ENCODE assay signal across 11 cellular contexts in the genomic region with DNA sequence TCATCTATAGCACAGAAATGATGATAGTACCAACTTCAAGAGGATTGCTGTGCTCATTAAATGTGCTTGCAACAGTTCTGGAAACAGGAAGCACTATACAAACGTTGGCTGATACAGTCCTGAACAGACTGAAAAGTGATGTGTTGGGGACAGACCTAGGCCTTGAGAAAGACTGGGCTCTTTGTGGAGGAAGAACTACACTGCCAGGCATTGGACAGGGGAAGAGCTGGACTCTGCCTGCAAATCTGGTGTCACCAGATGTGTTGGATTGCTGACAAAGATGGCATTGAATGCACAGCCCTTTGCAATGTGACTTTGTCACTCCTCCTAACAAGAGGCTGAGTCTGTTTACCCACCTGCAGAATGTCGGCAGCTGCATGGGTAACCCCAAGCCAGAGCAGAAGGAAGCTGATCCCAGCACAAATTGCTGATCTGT. TPM values are rescaled to one million over a fixed set of nuclear protein-coding genes. Genes with fewer than 3 reads are reported as not detected.
A peak's percentile ranks its signal among the peaks of the same experiment; 100 is the strongest.
DNase-seq lines count a peak whose midpoint lies in the region; ATAC-seq and TF ChIP-seq lines count a peak whose summit lies in the region.
"Had no signal": no experiment of that assay in that cellular context is flagged by ENCODE, and none has a peak within 500 bp of the region (broad histone marks: within the 10 kb centered on the region; RNA-seq: fewer than 3 reads in every experiment).

No MANE protein-coding gene starts in this region.

- H3K36me3 ChIP-seq in right atrium auricular region (no peaks in the 10 kb centered on the region), upper lobe of right lung (no peaks in the 10 kb centered on the region)
- H3K36me3 ChIP-seq: MG63 had no signal

- ATAC-seq in left ventricle myocardium superior, result peak; percentile 30
- peak; percentile 80 for ATAC-seq in upper lobe of right lung

- TF ChIP-seq CTCF in right atrium auricular region (IDR thresholded peaks at IDR 0.05) (no peak), upper lobe of right lung (IDR thresholded peaks at IDR 0.05) (no peak)

- H3K4me1 ChIP-seq in right atrium auricular region, result peaks cover 0 to 5% of the 10 kb centered on the region in 2 donors
- H3K4me1 ChIP-seq in upper lobe of right lung, result peaks cover 30% of the 10 kb centered on the region

- H3K9me3 ChIP-seq in right atrium auricular region, result no peaks in the 10 kb centered on the region
- H3K9me3 ChIP-seq in upper lobe of right lung, result no peaks in the 10 kb centered on the region

- no peaks in the 10 kb centered on the region for H3K27me3 ChIP-seq in right atrium auricular region
- no peaks in the 10 kb centered on the region for H3K27me3 ChIP-seq in upper lobe of right lung
- H3K27me3 ChIP-seq: MG63 had no signal

- H3K4me3 ChIP-seq in right atrium auricular region (no peak overlapping the region), upper lobe of right lung (no peak overlapping the region)
- H3K4me3 ChIP-seq: MG63 had no signal

- H3K27ac ChIP-seq in right atrium auricular region, result no peak overlapping the region
- H3K27ac ChIP-seq in upper lobe of right lung, result no peak overlapping the region

- intact Hi-C loops in left ventricle myocardium superior (cut with micrococcal nuclease) (no loop called here), upper lobe of right lung (cut with DNase I) (no loop called here)

- DNase-seq in left ventricle myocardium superior, result no peak
- DNase-seq in right atrium auricular region (ENCODE audit: low spot score), result no peak
- peak; percentile 23 for DNase-seq in RPMI7951 (ENCODE audit: low read depth)
- peak in 27 of 51 donors; percentile 9 to 65 (median 38) for DNase-seq in hypothalamus (lab: John Stamatoyannopoulos, UW)
- no peak for DNase-seq in upper lobe of right lung
- no peak for DNase-seq in T-helper 2 cell
- no peak for DNase-seq in activated CD4-positive, alpha-beta T cell treated with anti-CD3 and anti-CD28 coated beads, Interleukin-2, amount 50 U/mL, for 4 hours
- no peak for DNase-seq in LoVo (ENCODE audit: low spot score)
- DNase-seq: activated T-cell treated with anti-CD3 and anti-CD28 coated beads, Interleukin-2, amount 50 U/mL, for 24 hours; MG63 had no signal

RNA-seq across cellular contexts. Expression of a gene that starts 12.4 kb away (rescaled TPM):
- total RNA-seq in left ventricle myocardium superior (5.1 TPM), right atrium auricular region (1 to 10 TPM; 4.5 to 6.4 TPM), upper lobe of right lung (24.5 TPM)
- total RNA-seq in RPMI7951 (2014; rRNA removed; shearing (Covaris generic)), result 10.7 and 11.4 TPM in 2 replicates

RNA-seq across cellular contexts. Expression of a gene that starts 45.5 kb away (rescaled TPM):
- total RNA-seq in left ventricle myocardium superior, result 3.8 TPM
- 1 to 10 TPM; 2.4 to 7.1 TPM for total RNA-seq in right atrium auricular region
- total RNA-seq in RPMI7951 (2014; rRNA removed; shearing (Covaris generic)), result not detected in 2 replicates
- total RNA-seq in upper lobe of right lung, result 14.1 TPM
- total RNA-seq: neural crest cell had no signal

RNA-seq across cellular contexts. Expression of a gene that starts 58.2 kb away (rescaled TPM):
- total RNA-seq in left ventricle myocardium superior (4.3 TPM), right atrium auricular region (1 to 10 TPM; 2.1 to 3.5 TPM), upper lobe of right lung (7.7 TPM)
- under 0.01 and 0.48 TPM in 2 replicates for total RNA-seq in RPMI7951 (2014; rRNA removed; shearing (Covaris generic))

Comparison
In these comparisons a context has a peak if more than half of its experiments do, and no peak if none do; other contexts are left out.
1. DNase-seq: peak in RPMI7951 (single experiment) and hypothalamus (27 of 51); none in left ventricle myocardium superior (single experiment), right atrium auricular region (single experiment), upper lobe of right lung (single experiment), T-helper 2 cell (0 of 5), activated CD4-positive, alpha-beta T cell treated with anti-CD3 and anti-CD28 coated beads, Interleukin-2, amount 50 U/mL, for 4 hours (0 of 2) and LoVo (single experiment).